Comparison of ENCODE assay signal across 1 cellular context in the genomic region with DNA sequence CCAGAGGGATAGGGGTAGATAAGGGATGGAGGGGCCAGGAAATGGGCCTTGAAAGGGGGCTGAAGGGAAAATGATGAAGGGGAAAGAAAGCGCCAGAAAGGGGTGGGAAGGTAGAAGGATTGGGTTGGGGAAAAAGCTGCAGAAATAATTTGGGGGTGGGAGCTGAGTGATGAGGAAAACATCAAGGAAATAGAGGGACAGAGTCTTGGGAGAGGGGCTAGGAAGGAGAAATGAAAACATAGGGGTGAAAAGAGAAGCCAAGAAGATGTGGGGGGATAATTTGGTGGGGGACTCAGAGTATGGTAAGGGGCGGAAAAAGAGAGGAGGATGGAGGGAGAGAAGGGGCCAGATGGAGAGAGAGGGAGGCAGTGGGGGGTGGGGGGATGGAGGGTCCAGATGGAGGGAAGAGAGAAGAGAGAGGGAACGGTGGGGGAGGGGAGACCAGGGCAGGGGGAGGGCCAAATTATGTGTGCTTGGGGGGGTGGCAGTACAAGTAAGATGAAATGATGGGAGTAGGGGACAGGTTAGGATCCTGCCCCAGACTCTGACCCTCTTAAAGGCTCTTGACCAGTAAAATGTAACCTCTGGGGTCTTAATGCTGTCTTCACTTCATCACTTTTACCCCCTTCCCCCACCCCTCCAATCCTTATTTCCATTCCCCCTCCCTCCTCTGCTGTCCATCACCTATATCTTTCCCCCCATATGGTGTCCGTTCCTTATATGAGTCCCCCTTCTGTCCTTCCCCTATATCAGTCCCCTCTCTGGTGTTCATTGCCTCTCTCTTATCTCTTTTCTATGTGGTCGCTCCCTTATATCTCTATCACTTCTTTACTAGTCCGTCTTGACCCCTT.
TF ChIP-seq lines count a peak whose summit lies in the region.

No MANE protein-coding gene starts in this region.

TF ChIP-seq in HEK293, 187 proteins besides CTCF, POLR2A, EP300 and RAD21 (continued from another document):
- TF ChIP-seq, protein P1, sequence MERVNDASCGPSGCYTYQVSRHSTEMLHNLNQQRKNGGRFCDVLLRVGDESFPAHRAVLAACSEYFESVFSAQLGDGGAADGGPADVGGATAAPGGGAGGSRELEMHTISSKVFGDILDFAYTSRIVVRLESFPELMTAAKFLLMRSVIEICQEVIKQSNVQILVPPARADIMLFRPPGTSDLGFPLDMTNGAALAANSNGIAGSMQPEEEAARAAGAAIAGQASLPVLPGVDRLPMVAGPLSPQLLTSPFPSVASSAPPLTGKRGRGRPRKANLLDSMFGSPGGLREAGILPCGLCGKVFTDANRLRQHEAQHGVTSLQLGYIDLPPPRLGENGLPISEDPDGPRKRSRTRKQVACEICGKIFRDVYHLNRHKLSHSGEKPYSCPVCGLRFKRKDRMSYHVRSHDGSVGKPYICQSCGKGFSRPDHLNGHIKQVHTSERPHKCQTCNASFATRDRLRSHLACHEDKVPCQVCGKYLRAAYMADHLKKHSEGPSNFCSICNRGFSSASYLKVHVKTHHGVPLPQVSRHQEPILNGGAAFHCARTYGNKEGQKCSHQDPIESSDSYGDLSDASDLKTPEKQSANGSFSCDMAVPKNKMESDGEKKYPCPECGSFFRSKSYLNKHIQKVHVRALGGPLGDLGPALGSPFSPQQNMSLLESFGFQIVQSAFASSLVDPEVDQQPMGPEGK (tag by site-specific recombination; IDR thresholded peaks at IDR 0.05) = peak; percentile 47
- TF ChIP-seq, protein P2, sequence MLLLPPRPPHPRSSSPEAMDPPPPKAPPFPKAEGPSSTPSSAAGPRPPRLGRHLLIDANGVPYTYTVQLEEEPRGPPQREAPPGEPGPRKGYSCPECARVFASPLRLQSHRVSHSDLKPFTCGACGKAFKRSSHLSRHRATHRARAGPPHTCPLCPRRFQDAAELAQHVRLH (tag by site-specific recombination; IDR thresholded peaks at IDR 0.05) = peak; percentile 78
- TF ChIP-seq GFI1B (tag by site-specific recombination; IDR thresholded peaks at IDR 0.05) = no peak
